16 cellular contexts compared by ENCODE assay signal in the genomic region with DNA sequence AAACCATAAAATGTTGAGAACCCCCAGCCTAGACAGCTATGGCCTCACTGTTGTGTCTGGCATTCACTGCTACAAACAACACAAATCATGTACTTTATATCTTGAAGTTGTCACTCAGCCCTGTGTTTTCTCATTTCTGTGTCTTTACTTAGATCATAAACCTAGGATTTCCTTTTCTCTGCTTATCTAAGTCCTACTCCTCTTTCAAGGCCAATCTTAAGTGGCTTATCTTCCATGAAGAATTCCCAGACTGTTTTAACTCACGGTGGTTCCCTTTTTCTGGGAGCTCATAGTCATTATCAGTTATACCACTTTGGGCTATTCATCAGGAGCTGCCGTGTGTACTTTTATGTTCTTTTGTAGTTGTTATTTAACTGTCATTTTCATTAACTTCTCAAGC. TPM values are rescaled to one million over a fixed set of nuclear protein-coding genes. Genes with fewer than 3 reads are reported as not detected.
"Had no signal": no experiment of that assay in that cellular context is flagged by ENCODE, and none has a peak within 500 bp of the region (broad histone marks: within the 10 kb centered on the region; RNA-seq: fewer than 3 reads in every experiment).

No MANE protein-coding gene starts in this region.

- H3K27ac Mint-ChIP-seq: neural progenitor cell had no signal

- H3K27ac ChIP-seq: ascending aorta, esophagus muscularis mucosa, neural progenitor cell, skin epidermis, transverse colon had no signal

- H3K27me3 ChIP-seq: ascending aorta, esophagus muscularis mucosa, neural progenitor cell, pancreas, transverse colon had no signal

- H3K4me3 Mint-ChIP-seq: neural progenitor cell had no signal

- H3K36me3 ChIP-seq: esophagus muscularis mucosa, neural progenitor cell, pancreas, transverse colon had no signal

- H3K9me3 ChIP-seq: ascending aorta, esophagus muscularis mucosa, pancreas, transverse colon had no signal

- H3K4me2 ChIP-seq: neural progenitor cell had no signal

- DNase-seq: activated CD4-positive, CD25-positive, alpha-beta regulatory T cell treated with anti-CD3 and anti-CD28 coated beads, Interleukin-2, amount 50 U/mL, for 72 hours; activated naive CD4-positive, alpha-beta T cell treated with Interleukin-2 at 50 U/mL for 16 hours; activated T-cell treated with anti-CD3 and anti-CD28 coated beads for 4 hours; glutamatergic neuron; midbrain; pancreas; retina; stimulated activated CD4-positive, alpha-beta T cell treated with anti-CD3 and anti-CD28 coated beads, Interleukin-4, amount 100 ng/mL, for 24 hours; stimulated activated naive CD4-positive, alpha-beta T cell; substantia nigra; transverse colon had no signal

- H3K4me1 ChIP-seq: ascending aorta, esophagus muscularis mucosa, pancreas, transverse colon had no signal

- H3K4me3 ChIP-seq: ascending aorta, esophagus muscularis mucosa, neural progenitor cell, pancreas, skin epidermis, transverse colon had no signal

- H3K9me3 Mint-ChIP-seq: neural progenitor cell had no signal

- H2AFZ ChIP-seq: neural progenitor cell had no signal

RNA-seq across cellular contexts. Expression of a gene that starts 42.1 kb away (rescaled TPM):
- total RNA-seq: T-helper 1 cell treated with Interleukin-12 subunit alpha and Interleukin-12 subunit beta and Interleukin-4 antibody, amounts not matched to agents 30 ng/mL and 1 ng/mL, for 36 hours had no signal
